In the genomic region with DNA sequence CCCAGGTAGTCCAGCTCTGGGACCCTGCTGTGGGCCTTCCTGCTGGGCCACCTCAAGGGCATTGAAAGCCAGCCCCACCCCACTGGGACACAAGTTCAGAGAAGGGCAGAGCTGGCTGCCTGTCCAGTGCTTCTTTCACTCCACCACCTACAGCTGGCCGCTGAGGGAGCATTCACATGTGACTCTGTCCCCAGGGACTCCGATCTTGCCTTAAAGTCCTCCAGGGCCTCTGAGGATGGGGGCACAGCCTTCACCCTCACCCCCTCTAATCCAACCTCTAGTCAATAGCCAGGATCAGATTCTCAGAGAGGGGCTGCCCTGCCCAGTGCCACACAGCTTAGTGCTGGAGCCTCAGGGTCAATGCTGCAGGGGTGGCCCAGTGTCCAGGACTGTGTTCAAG, we compare ENCODE assay signal across 20 cellular contexts. TPM values are rescaled to one million over a fixed set of nuclear protein-coding genes. Genes with fewer than 3 reads are reported as not detected.
DNase-seq lines count a peak whose midpoint lies in the region; ATAC-seq and TF ChIP-seq lines count a peak whose summit lies in the region.
"Had no signal": no experiment of that assay in that cellular context is flagged by ENCODE, and none has a peak within 500 bp of the region (broad histone marks: within the 10 kb centered on the region; RNA-seq: fewer than 3 reads in every experiment).

No MANE protein-coding gene starts in this region.

- H3K4me3 Mint-ChIP-seq in H9 = no peak overlapping the region
- no peak overlapping the region for H3K4me3 Mint-ChIP-seq in neural crest cell
- H3K4me3 Mint-ChIP-seq in activated CD4-positive, alpha-beta T cell treated with anti-CD3 and anti-CD28 coated beads for 36 hours = no peak overlapping the region
- H3K4me3 Mint-ChIP-seq: CD4-positive, CD25-positive, alpha-beta regulatory T cell had no signal

- H3K9me3 Mint-ChIP-seq in H9 (peaks cover 15 to 23% of the 10 kb centered on the region in 2 experiments; a peak in 4 of 5 replicates), neural crest cell (no peaks in the 10 kb centered on the region)
- peaks cover 5% of the 10 kb centered on the region for H3K9me3 Mint-ChIP-seq in activated CD4-positive, alpha-beta T cell treated with anti-CD3 and anti-CD28 coated beads for 36 hours (ENCODE audit: low read depth)

- no peak overlapping the region for H3K18ac ChIP-seq in H9 (ENCODE audit: insufficient read length, low read depth, low read length)

- H3T11ph ChIP-seq in H9 (ENCODE audit: low read length) = no peak overlapping the region

- H2BK120ac ChIP-seq in H9 (ENCODE audit: low read depth, low read length, poor library complexity, severe bottlenecking) = no peak overlapping the region

- H2AFZ ChIP-seq in H9 (ENCODE audit: low read length) = no peak overlapping the region

- CTCF ChIA-PET in activated CD4-positive, alpha-beta T cell treated with anti-CD3 and anti-CD28 coated beads for 36 hours (lab: Charles Lee) = no interaction called here

- no peak for ATAC-seq in RWPE2 (ENCODE audit: low read depth)
- no peak for ATAC-seq in activated CD4-positive, alpha-beta T cell treated with anti-CD3 and anti-CD28 coated beads for 36 hours
- ATAC-seq: GM12878 had no signal

- H3K4me1 ChIP-seq in H9 (ENCODE audit: insufficient read depth, low read length) = no peaks in the 10 kb centered on the region
- H3K4me1 ChIP-seq in RWPE2 (ENCODE audit: insufficient read depth, poor library complexity, severe bottlenecking) = no peaks in the 10 kb centered on the region
- H3K4me1 ChIP-seq in sigmoid colon = peaks cover 0 to 14% (median 8%) of the 10 kb centered on the region in 4 donors
- H3K4me1 ChIP-seq: BE2C had no signal

- H2BK15ac ChIP-seq in H9 (ENCODE audit: low read depth, low read length) = no peak overlapping the region

- no peak overlapping the region for H2BK5ac ChIP-seq in H9 (ENCODE audit: insufficient read length, low read length)

- no peak for TF ChIP-seq CTCF in H9 (conservative IDR thresholded peaks at IDR 0.05)
- no peak for TF ChIP-seq CTCF in RWPE2 (IDR thresholded peaks at IDR 0.05; ENCODE audit: poor library complexity, severe bottlenecking)
- no peak for TF ChIP-seq CTCF in neural crest cell (conservative IDR thresholded peaks at IDR 0.05)
- no peak for TF ChIP-seq CTCF in sigmoid colon (IDR thresholded peaks at IDR 0.05)

- no peak overlapping the region for H3K4me3 ChIP-seq in RWPE2 (ENCODE audit: severe bottlenecking)
- no peak overlapping the region for H3K4me3 ChIP-seq in sigmoid colon
- H3K4me3 ChIP-seq: GM12878 had no signal

- intact Hi-C loops in sigmoid colon (cut with DNase I) = no loop called here
- intact Hi-C loops in activated CD4-positive, alpha-beta T cell treated with anti-CD3 and anti-CD28 coated beads for 36 hours (cut with DNase I, micrococcal nuclease) = no loop called here

- H3K4me2 ChIP-seq in H9 (ENCODE audit: insufficient read depth, insufficient read length, low read length) = no peak overlapping the region

- no peak overlapping the region for H3K14ac ChIP-seq in H9 (ENCODE audit: insufficient read depth, low read length)

- TF ChIP-seq POLR2A in sigmoid colon (IDR thresholded peaks at IDR 0.05) = no peak

- H3K4me1 Mint-ChIP-seq in H9 (peaks cover 8 to 10% of the 10 kb centered on the region in 2 experiments), neural crest cell (peaks cover 13% of the 10 kb centered on the region)
- peaks cover 2% of the 10 kb centered on the region for H3K4me1 Mint-ChIP-seq in activated CD4-positive, alpha-beta T cell treated with anti-CD3 and anti-CD28 coated beads for 36 hours

- H3K27ac Mint-ChIP-seq in H9 = no peak overlapping the region
- peak overlapping the region; percentile 82 for H3K27ac Mint-ChIP-seq in neural crest cell (ENCODE audit: unreplicated experiment)
- H3K27ac Mint-ChIP-seq in activated CD4-positive, alpha-beta T cell treated with anti-CD3 and anti-CD28 coated beads for 36 hours = no peak overlapping the region
- H3K27ac Mint-ChIP-seq: CD4-positive, CD25-positive, alpha-beta regulatory T cell had no signal

- peaks cover 8% of the 10 kb centered on the region for H3K23me2 ChIP-seq in H9 (ENCODE audit: insufficient read length, low read depth, low read length, poor library complexity, severe bottlenecking)

- no peak overlapping the region for H2AK5ac ChIP-seq in H9 (ENCODE audit: insufficient read length, low read length)

- H3K4ac ChIP-seq in H9 (ENCODE audit: low read depth, low read length) = no peak overlapping the region

- no peak overlapping the region for H3K9ac ChIP-seq in H9 (ENCODE audit: extremely low read depth, insufficient read length, low read length)

- peaks cover 3 to 10% (median 8%) of the 10 kb centered on the region in 3 experiments; a peak in 3 of 7 replicates for H3K36me3 Mint-ChIP-seq in H9 (ENCODE audit: insufficient read depth in 1 of 3, low read depth in 3 of 3)
- no peaks in the 10 kb centered on the region for H3K36me3 Mint-ChIP-seq in neural crest cell (ENCODE audit: low read depth)
- no peaks in the 10 kb centered on the region for H3K36me3 Mint-ChIP-seq in activated CD4-positive, alpha-beta T cell treated with anti-CD3 and anti-CD28 coated beads for 36 hours (ENCODE audit: low read depth)
- H3K36me3 Mint-ChIP-seq: CD4-positive, CD25-positive, alpha-beta regulatory T cell had no signal

- no peaks in the 10 kb centered on the region for H3K79me2 ChIP-seq in H9 (ENCODE audit: insufficient read depth, low read length)

- H3K27me3 Mint-ChIP-seq in H9 (ENCODE audit: low read depth) = peaks cover 4% of the 10 kb centered on the region
- H3K27me3 Mint-ChIP-seq in neural crest cell (ENCODE audit: low read depth) = peaks cover 6% of the 10 kb centered on the region
- peaks cover under 1% of the 10 kb centered on the region for H3K27me3 Mint-ChIP-seq in activated CD4-positive, alpha-beta T cell treated with anti-CD3 and anti-CD28 coated beads for 36 hours
- H3K27me3 Mint-ChIP-seq: CD4-positive, CD25-positive, alpha-beta regulatory T cell had no signal

- no peak overlapping the region for H4K8ac ChIP-seq in H9 (replicated peaks; ENCODE audit: insufficient read length, low read depth, low read length)

- no peak for TF ChIP-seq EP300 in sigmoid colon (IDR thresholded peaks at IDR 0.05)

- H3K79me1 ChIP-seq in H9 (ENCODE audit: insufficient read depth, low read depth, low read length, poor library complexity, severe bottlenecking) = no peaks in the 10 kb centered on the region

- H4K91ac ChIP-seq in H9 (ENCODE audit: insufficient read length, low read depth, low read length) = no peak overlapping the region

- H3K23ac ChIP-seq in H9 (ENCODE audit: insufficient read length, low read depth, low read length) = no peak overlapping the region

- H3K27ac ChIP-seq in H9 (ENCODE audit: insufficient read length, low read depth, low read length) = no peak overlapping the region
- no peak overlapping the region for H3K27ac ChIP-seq in RWPE2 (ENCODE audit: poor library complexity, severe bottlenecking)
- H3K27ac ChIP-seq in sigmoid colon = no peak overlapping the region

- H3K27me3 ChIP-seq in H9 (ENCODE audit: insufficient read depth, low read length) = no peaks in the 10 kb centered on the region
- H3K27me3 ChIP-seq in RWPE2 (ENCODE audit: insufficient read depth, poor library complexity, severe bottlenecking) = peaks cover 21% of the 10 kb centered on the region
- H3K27me3 ChIP-seq in sigmoid colon = peaks cover 0 to 7% (median 0%) of the 10 kb centered on the region in 3 donors
- H3K27me3 ChIP-seq: BE2C had no signal

- DNase-seq in H9 = peak; percentile 14
- peak; percentile 61 for DNase-seq in RWPE2 (ENCODE audit: low spot score)
- no peak for DNase-seq in neural crest cell (ENCODE audit: low read depth, low spot score)
- peak; percentile 56 for DNase-seq in sigmoid colon
- DNase-seq in kidney tubule cell (ENCODE audit: low spot score) = no peak
- DNase-seq in activated CD4-positive, alpha-beta T cell treated with anti-CD3 and anti-CD28 coated beads for 36 hours = no peak
- DNase-seq: ACHN; BE2C; C1 segment of cervical spinal cord; CD4-positive, CD25-positive, alpha-beta regulatory T cell; COR-L47; DMS 273 treated with DMSO at 0.1 percent for 48 hours; DMS53; DND-41; EL; GOT3; H7 had no signal

- peaks cover 8% of the 10 kb centered on the region for H3K9me3 ChIP-seq in H9 (ENCODE audit: control insufficient read depth, low read depth, low read length)
- peaks cover 17% of the 10 kb centered on the region for H3K9me3 ChIP-seq in RWPE2 (ENCODE audit: severe bottlenecking)
- peaks cover 0 to 8% (median 3%) of the 10 kb centered on the region in 4 donors for H3K9me3 ChIP-seq in sigmoid colon
- H3K9me3 ChIP-seq: BE2C had no signal

- H2BK12ac ChIP-seq in H9 (ENCODE audit: insufficient read length, low read depth, low read length) = no peak overlapping the region

- WGBS in H9 (ENCODE audit: extremely low coverage, insufficient read length, low lambda C conversion rate) = no CpG with 5 or more reads among the region's 2 CpGs
- 88% methylated on average over 2 of the region's 2 CpGs for WGBS in sigmoid colon, 2 donors

- no peaks in the 10 kb centered on the region for H4K20me1 ChIP-seq in H9 (ENCODE audit: control insufficient read depth, insufficient read depth, insufficient read length)

- H3K36me3 ChIP-seq in RWPE2 (ENCODE audit: low read depth) (no peaks in the 10 kb centered on the region), sigmoid colon (no peaks in the 10 kb centered on the region)
- H3K36me3 ChIP-seq: BE2C had no signal

- H4K5ac ChIP-seq in H9 (ENCODE audit: insufficient read length, low read depth, low read length) = no peak overlapping the region

- no peak overlapping the region for H2BK20ac ChIP-seq in H9 (ENCODE audit: low read depth, low read length, poor library complexity, severe bottlenecking)

- POLR2A ChIA-PET in activated CD4-positive, alpha-beta T cell treated with anti-CD3 and anti-CD28 coated beads for 36 hours (lab: Charles Lee) = no interaction called here

- H3K56ac ChIP-seq in H9 (ENCODE audit: insufficient read length, low read depth, low read length) = no peak overlapping the region

RNA-seq across cellular contexts. Expression of a gene that starts 5.0 kb away (rescaled TPM):
- total RNA-seq in H9 (2021) (0.59 and 0.75 TPM in 2 replicates), neural crest cell (3.0 and 3.6 TPM in 2 replicates), sigmoid colon (1 to 10 TPM in 3 of 4 donors, under 1 TPM in 1; 0.36 to 2.0 (median 1.6) TPM)
- under 1 TPM in 2 of 3 donors, not detected in 1; under 0.01 to 0.35 TPM for polyA plus RNA-seq in sigmoid colon
- under 1 TPM; 0.05 to 0.23 TPM for total RNA-seq in activated CD4-positive, alpha-beta T cell treated with anti-CD3 and anti-CD28 coated beads for 36 hours
- total RNA-seq: CD4-positive, CD25-positive, alpha-beta regulatory T cell; GM12878; HT-29 had no signal
- polyA plus RNA-seq: CD4-positive, CD25-positive, alpha-beta regulatory T cell; CD8-positive, alpha-beta memory T cell had no signal

RNA-seq across cellular contexts. Expression of a gene that starts 34.2 kb away (rescaled TPM):
- total RNA-seq in H9 (2021) (2.6 and 2.9 TPM in 2 replicates), neural crest cell (2.3 and 2.5 TPM in 2 replicates), sigmoid colon (10 to 100 TPM in 1 of 4 donors, 1 to 10 TPM in 3; 3.6 to 10.8 (median 7.0) TPM)
- polyA plus RNA-seq in sigmoid colon = under 1 TPM in 1 of 3 donors, not detected in 2; 0.80 TPM
- total RNA-seq in activated CD4-positive, alpha-beta T cell treated with anti-CD3 and anti-CD28 coated beads for 36 hours = under 1 TPM in 1 of 2 experiments, not detected in 1; 0.07 TPM
- total RNA-seq: CD4-positive, CD25-positive, alpha-beta regulatory T cell; GM12878; HT-29 had no signal
- polyA plus RNA-seq: CD8-positive, alpha-beta memory T cell had no signal

Comparison
In these comparisons a context has a peak if more than half of its experiments do, and no peak if none do; other contexts are left out.
1. DNase-seq: peak in H9 (single experiment), RWPE2 (single experiment) and sigmoid colon (single experiment); none in neural crest cell (single experiment), kidney tubule cell (single experiment) and activated CD4-positive, alpha-beta T cell treated with anti-CD3 and anti-CD28 coated beads for 36 hours (single experiment).